In genomic region chr10:37976880-37977203, GRCh38 we compare ENCODE assay signal across 8 cellular contexts. TPM values are rescaled to one million over a fixed set of nuclear protein-coding genes. Genes with fewer than 3 reads are reported as not detected.
DNase-seq lines count a peak whose midpoint lies in the region; ATAC-seq, FAIRE-seq and TF ChIP-seq lines count a peak whose summit lies in the region.

No MANE protein-coding gene starts in this region.

- H3K27me3 ChIP-seq in pancreas = no peaks in the 10 kb centered on the region

- H3K27me3 Mint-ChIP-seq in effector memory CD8-positive, alpha-beta T cell = no peaks in the 10 kb centered on the region

- peak overlapping the region; percentile 96 to 98 for H3K27ac Mint-ChIP-seq in effector memory CD8-positive, alpha-beta T cell

- 5 to 8% methylated on average over 9 of the region's 9 CpGs for WGBS in pancreas, 2 donors

- H3K4me3 ChIP-seq in LNCaP clone FGC (ENCODE audit: low read depth, low read length) = peak overlapping the region; percentile 76
- peak overlapping the region; percentile 14 to 89 (median 56) for H3K4me3 ChIP-seq in pancreas

- TF ChIP-seq CTCF in LNCaP clone FGC (IDR thresholded peaks at IDR 0.05; ENCODE audit: control insufficient read depth, extremely low read depth, insufficient read depth) (no peak), pancreas (IDR thresholded peaks at IDR 0.05) (peak in 2 of 4 donors; percentile 1 to 46), GM10248 (IDR thresholded peaks at IDR 0.05; ENCODE audit: control extremely low read depth, extremely low read depth, low read depth, missing control alignments) (no peak)

- ATAC-seq in effector memory CD8-positive, alpha-beta T cell (replicated peaks) = no peak
- ATAC-seq in pancreas (no peak), GM21367 (IDR thresholded peaks at IDR 0.05; ENCODE audit: unreplicated experiment) (no peak), GM21381 (IDR thresholded peaks at IDR 0.05; ENCODE audit: unreplicated experiment) (no peak)

- intact Hi-C loops in pancreas (cut with DNase I) = no loop called here

- no peak for FAIRE-seq in pancreas (lab: Jason Lieb, UNC)

- H3K36me3 ChIP-seq in ES-I3 (ENCODE audit: insufficient read depth, low read length) (no peaks in the 10 kb centered on the region), pancreas (no peaks in the 10 kb centered on the region)

- no peaks in the 10 kb centered on the region for H3K4me1 ChIP-seq in ES-I3 (ENCODE audit: insufficient read depth, low read length)
- peaks cover 0 to 5% (median 4%) of the 10 kb centered on the region in 3 donors for H3K4me1 ChIP-seq in pancreas

- peaks cover 11 to 20% of the 10 kb centered on the region in 2 donors for H3K4me1 Mint-ChIP-seq in effector memory CD8-positive, alpha-beta T cell (ENCODE audit: low read depth in 2 of 2)

- peaks cover 5% of the 10 kb centered on the region for H3K36me3 Mint-ChIP-seq in effector memory CD8-positive, alpha-beta T cell (ENCODE audit: insufficient read depth)

- H3K9me3 ChIP-seq in ES-I3 (ENCODE audit: control insufficient read depth, insufficient read depth, low read length) (no peaks in the 10 kb centered on the region), pancreas (no peaks in the 10 kb centered on the region)

- H3K4me3 Mint-ChIP-seq in effector memory CD8-positive, alpha-beta T cell = peak overlapping the region; percentile 88 to 92

- CTCF ChIA-PET in GM10248 (lab: Yijun Ruan, JAX) = interaction anchor here (0.6 to 2.0 kb wide), 19 partner anchors 9 to 389 kb away, joined by 3 to 15 read pairs (median 4); partner anchors contain the start of genes ZNF33A and ZNF37A

- no peak for DNase-seq in LNCaP clone FGC (ENCODE audit: low read depth)
- DNase-seq in effector memory CD8-positive, alpha-beta T cell = no peak
- no peak for DNase-seq in pancreas
- no peak for DNase-seq in GM10248 (ENCODE audit: extremely low spot score)
- DNase-seq in activated CD8-positive, alpha-beta memory T cell treated with anti-CD3 and anti-CD28 coated beads, Interleukin-2, amount 50 U/mL, for 48 hours = no peak

- H3K9ac ChIP-seq in ES-I3 (ENCODE audit: low read depth, low read length) = peak overlapping the region; percentile 80; the same call in 1 of the 2 replicates

- POLR2A ChIA-PET in GM10248 (lab: Yijun Ruan, JAX) = no interaction called here

- peak overlapping the region; percentile 94 to 99 (median 98) for H3K27ac ChIP-seq in pancreas

- no peaks in the 10 kb centered on the region for H3K9me3 Mint-ChIP-seq in effector memory CD8-positive, alpha-beta T cell

RNA-seq across cellular contexts. Expression of gene ZNF25, which starts 0.4 kb away (rescaled TPM):
- total RNA-seq in pancreas = 1 to 10 TPM; 2.9 to 5.2 (median 3.9) TPM
- polyA plus RNA-seq in pancreas = 1 to 10 TPM; 3.6 to 7.8 TPM

RNA-seq across cellular contexts. Expression of gene ZNF33A, which starts 33.6 kb away (rescaled TPM):
- 10 to 100 TPM; 16.6 to 32.1 (median 20.3) TPM for total RNA-seq in pancreas
- 10 to 100 TPM in 1 of 2 donors, 1 to 10 TPM in 1; 9.7 to 15.7 TPM for polyA plus RNA-seq in pancreas
